Comparison of ENCODE assay signal across 12 cellular contexts in genomic region chr6:33018418-33018817, GRCh38. TPM values are rescaled to one million over a fixed set of nuclear protein-coding genes. Genes with fewer than 3 reads are reported as not detected.
DNase-seq lines count a peak whose midpoint lies in the region; ATAC-seq and TF ChIP-seq lines count a peak whose summit lies in the region.
"Had no signal": no experiment of that assay in that cellular context is flagged by ENCODE, and none has a peak within 500 bp of the region (broad histone marks: within the 10 kb centered on the region; RNA-seq: fewer than 3 reads in every experiment).

No MANE protein-coding gene starts in this region.

- peak overlapping the region; percentile 81 for H3K4me2 ChIP-seq in Karpas-422 (ENCODE audit: low read depth, low read length, poor library complexity, severe bottlenecking)
- H3K4me2 ChIP-seq: PC-9 had no signal

- in situ Hi-C loops in G401 (cut with HindIII; ENCODE audit: low sequenced_read_pairs) = no loop called here

- DNase-seq in CD4-positive, CD25-positive, alpha-beta regulatory T cell = no peak
- DNase-seq in Karpas-422 (peak; percentile 54), dorsolateral prefrontal cortex (no peak), prostate gland (ENCODE audit: low spot score) (no peak), G401 (ENCODE audit: low spot score) (no peak), SHP77 treated with DMSO at 0.1 percent for 48 hours (lab: John Stamatoyannopoulos, UW) (no peak), NCI-H82 (lab: John Stamatoyannopoulos, UW) (no peak)
- DNase-seq: cerebellar nuclear complex, COR-L47, PC-9 had no signal

- no peak for TF ChIP-seq CTCF in dorsolateral prefrontal cortex (IDR thresholded peaks at IDR 0.05 in 54 of 56, conservative IDR thresholded peaks at IDR 0.05 in 2 of 56; ENCODE audit: low read depth in 1 of 56, partially characterized antibody in 56 of 56)
- TF ChIP-seq CTCF in prostate gland (IDR thresholded peaks at IDR 0.05) = no peak

- H3K9me3 Mint-ChIP-seq in CD4-positive, CD25-positive, alpha-beta regulatory T cell = no peaks in the 10 kb centered on the region

- H3K79me2 ChIP-seq in Karpas-422 (ENCODE audit: low read length) = no peaks in the 10 kb centered on the region

- no peak overlapping the region for H3K27ac ChIP-seq in CD4-positive, CD25-positive, alpha-beta regulatory T cell (ENCODE audit: insufficient read depth, low read length, poor library complexity, severe bottlenecking)
- H3K27ac ChIP-seq in Karpas-422 (ENCODE audit: low read length) (peak overlapping the region; percentile 76), dorsolateral prefrontal cortex (peak overlapping the region in 38 of 59 donors; percentile 2 to 81 (median 44)), prostate gland (peak overlapping the region; percentile 50 to 58)
- H3K27ac ChIP-seq: PC-9 had no signal

- peak overlapping the region; percentile 63 for H3K9ac ChIP-seq in Karpas-422 (ENCODE audit: low read length)

- no peak for TF ChIP-seq POLR2A in prostate gland (IDR thresholded peaks at IDR 0.05)

- peak overlapping the region in 2 of 3 donors; percentile 16 to 34 for H3K27ac Mint-ChIP-seq in CD4-positive, CD25-positive, alpha-beta regulatory T cell
- H3K27ac Mint-ChIP-seq: progenitor cell of endocrine pancreas had no signal

- peaks cover 11% of the 10 kb centered on the region for H3K4me1 ChIP-seq in CD4-positive, CD25-positive, alpha-beta regulatory T cell (ENCODE audit: control insufficient read depth, insufficient read depth, low read length, poor library complexity, severe bottlenecking)
- H3K4me1 ChIP-seq in Karpas-422 (ENCODE audit: low read length) = peaks cover 33% of the 10 kb centered on the region
- H3K4me1 ChIP-seq in prostate gland (replicated peaks) = no peaks in the 10 kb centered on the region

- H4K20me1 ChIP-seq in Karpas-422 (ENCODE audit: insufficient read depth, low read depth, low read length) = no peaks in the 10 kb centered on the region

- no peaks in the 10 kb centered on the region for H3K36me3 ChIP-seq in CD4-positive, CD25-positive, alpha-beta regulatory T cell (ENCODE audit: control insufficient read depth, insufficient read depth, low read length)
- H3K36me3 ChIP-seq in Karpas-422 (ENCODE audit: insufficient read depth, low read length) (no peaks in the 10 kb centered on the region), prostate gland (no peaks in the 10 kb centered on the region)

- no peaks in the 10 kb centered on the region for H3K9me3 ChIP-seq in CD4-positive, CD25-positive, alpha-beta regulatory T cell (ENCODE audit: control insufficient read depth in 2 of 2, low read length in 2 of 2)
- no peaks in the 10 kb centered on the region for H3K9me3 ChIP-seq in Karpas-422 (ENCODE audit: low read length)
- H3K9me3 ChIP-seq in prostate gland = no peaks in the 10 kb centered on the region

- H3K36me3 Mint-ChIP-seq in CD4-positive, CD25-positive, alpha-beta regulatory T cell = no peaks in the 10 kb centered on the region

- peaks cover 5% of the 10 kb centered on the region for H3K27me3 ChIP-seq in CD4-positive, CD25-positive, alpha-beta regulatory T cell (ENCODE audit: control insufficient read depth, insufficient read depth, low read length)
- no peaks in the 10 kb centered on the region for H3K27me3 ChIP-seq in Karpas-422 (ENCODE audit: low read length)
- peaks cover 0 to 13% (median 0%) of the 10 kb centered on the region in 45 donors for H3K27me3 ChIP-seq in dorsolateral prefrontal cortex
- H3K27me3 ChIP-seq in prostate gland (replicated peaks; ENCODE audit: insufficient read depth) = no peaks in the 10 kb centered on the region

- intact Hi-C loops in dorsolateral prefrontal cortex (cut with DNase I) = loop anchor here (5.0 to 10.0 kb wide), 2 partner anchors 64 to 126 kb away; no protein-coding TSS in a partner anchor
- intact Hi-C loops in prostate gland (cut with DNase I) = loop anchor here (10.0 kb wide), 1 partner anchor 126 kb away; no protein-coding TSS in a partner anchor

- ATAC-seq in CD4-positive, CD25-positive, alpha-beta regulatory T cell (ENCODE audit: low read depth in 2 of 2) = no peak
- no peak for ATAC-seq in GM18520 (IDR thresholded peaks at IDR 0.05; ENCODE audit: unreplicated experiment)

- H3K4me3 ChIP-seq in CD4-positive, CD25-positive, alpha-beta regulatory T cell (ENCODE audit: low read depth, low read length) = peak overlapping the region; percentile 69
- H3K4me3 ChIP-seq in Karpas-422 (ENCODE audit: low read length) (peak overlapping the region; percentile 44), dorsolateral prefrontal cortex (peak overlapping the region in 3 of 59 donors; percentile 5 to 25 (median 20)), prostate gland (no peak overlapping the region)
- H3K4me3 ChIP-seq: PC-9 had no signal

- no peak overlapping the region for H2AFZ ChIP-seq in Karpas-422 (ENCODE audit: low read length)
- H2AFZ ChIP-seq: PC-9 had no signal

- no peaks in the 10 kb centered on the region for H3K9me2 ChIP-seq in Karpas-422 (replicated peaks; ENCODE audit: insufficient read depth, low read length)

- peak overlapping the region in 1 of 4 donors; percentile 3 for H3K4me3 Mint-ChIP-seq in CD4-positive, CD25-positive, alpha-beta regulatory T cell

- peaks cover 11 to 35% (median 19%) of the 10 kb centered on the region in 4 donors for H3K4me1 Mint-ChIP-seq in CD4-positive, CD25-positive, alpha-beta regulatory T cell

- H3K27me3 Mint-ChIP-seq in CD4-positive, CD25-positive, alpha-beta regulatory T cell = peaks cover 7% of the 10 kb centered on the region

RNA-seq across cellular contexts. Expression of gene HLA-DOA, which starts 9.0 kb away (rescaled TPM):
- 14.0 TPM for total RNA-seq in CD4-positive, CD25-positive, alpha-beta regulatory T cell
- polyA plus RNA-seq in CD4-positive, CD25-positive, alpha-beta regulatory T cell = 10 to 100 TPM in 1 of 4 donors, 1 to 10 TPM in 3; 7.0 to 14.9 (median 8.9) TPM
- total RNA-seq in Karpas-422 (2014; rRNA removed; shearing (Covaris generic); ENCODE audit: low replicate concordance) = 70.0 and 103 TPM in 2 replicates
- total RNA-seq in dorsolateral prefrontal cortex (1 to 10 TPM in 118 of 120 experiments, under 1 TPM in 2; 0.64 to 9.6 (median 3.2) TPM), prostate gland (10 to 100 TPM in 1 of 2 donors, 1 to 10 TPM in 1; 7.2 to 14.6 TPM)
- total RNA-seq in G401 (2014; rRNA removed; shearing (Covaris generic)) = 1.4 and 1.7 TPM in 2 replicates
- total RNA-seq: PC-9 had no signal

RNA-seq across cellular contexts. Expression of gene BRD2, which starts 50.0 kb away (rescaled TPM):
- total RNA-seq in CD4-positive, CD25-positive, alpha-beta regulatory T cell = 425 TPM
- polyA plus RNA-seq in CD4-positive, CD25-positive, alpha-beta regulatory T cell = 10 to 100 TPM; 43.9 to 58.7 (median 53.8) TPM
- 201 and 221 TPM in 2 replicates for total RNA-seq in Karpas-422 (2014; rRNA removed; shearing (Covaris generic); ENCODE audit: low replicate concordance)
- total RNA-seq in dorsolateral prefrontal cortex (100 to 1,000 TPM; 107 to 197 (median 134) TPM), prostate gland (100 to 1,000 TPM; 153 to 252 TPM)
- total RNA-seq in G401 (2014; rRNA removed; shearing (Covaris generic)) = 96.4 and 172 TPM in 2 replicates

RNA-seq across cellular contexts. Expression of gene HLA-DPA1, which starts 55.0 kb away (rescaled TPM):
- total RNA-seq in CD4-positive, CD25-positive, alpha-beta regulatory T cell = 102 TPM
- polyA plus RNA-seq in CD4-positive, CD25-positive, alpha-beta regulatory T cell = 100 to 1,000 TPM in 3 of 4 donors, 10 to 100 TPM in 1; 97.9 to 292 (median 209) TPM
- 571 and 780 TPM in 2 replicates for total RNA-seq in Karpas-422 (2014; rRNA removed; shearing (Covaris generic); ENCODE audit: low replicate concordance)
- total RNA-seq in dorsolateral prefrontal cortex (100 to 1,000 TPM in 2 of 120 experiments, 10 to 100 TPM in 115, 1 to 10 TPM in 3; 5.9 to 107 (median 35.2) TPM), prostate gland (10 to 100 TPM; 69.5 to 73.7 TPM)
- total RNA-seq in G401 (2014; rRNA removed; shearing (Covaris generic)) = not detected in 2 replicates
- total RNA-seq: PC-9 had no signal

RNA-seq across cellular contexts. Expression of gene HLA-DPB1, which starts 57.4 kb away (rescaled TPM):
- 153 TPM for total RNA-seq in CD4-positive, CD25-positive, alpha-beta regulatory T cell
- polyA plus RNA-seq in CD4-positive, CD25-positive, alpha-beta regulatory T cell = 100 to 1,000 TPM; 144 to 335 (median 244) TPM
- 236 and 601 TPM in 2 replicates for total RNA-seq in Karpas-422 (2014; rRNA removed; shearing (Covaris generic); ENCODE audit: low replicate concordance)
- total RNA-seq in dorsolateral prefrontal cortex (10 to 100 TPM; 14.1 to 88.3 (median 30.5) TPM), prostate gland (10 to 100 TPM; 51.6 to 57.5 TPM)
- not detected in 2 replicates for total RNA-seq in G401 (2014; rRNA removed; shearing (Covaris generic))
- total RNA-seq: PC-9 had no signal

Comparison
In these comparisons a context has a peak if more than half of its experiments do, and no peak if none do; other contexts are left out.
1. H3K4me3 ChIP-seq: peak in CD4-positive, CD25-positive, alpha-beta regulatory T cell (single experiment) and Karpas-422 (single experiment); none in prostate gland (0 of 2).